Comparison of ENCODE assay signal across 2 cellular contexts in genomic region chr18:57981629-57982028, GRCh38.
A peak's percentile ranks its signal among the peaks of the same experiment; 100 is the strongest.
TF ChIP-seq lines count a peak whose summit lies in the region.

No MANE protein-coding gene starts in this region.

TF ChIP-seq in HEK293, 187 proteins besides CTCF, POLR2A, EP300 and RAD21 (continued from another document):
- no peak for TF ChIP-seq ZNF280D (tag by site-specific recombination; IDR thresholded peaks at IDR 0.05)
- no peak for TF ChIP-seq ZNF214 (tag by site-specific recombination; IDR thresholded peaks at IDR 0.05; ENCODE audit: borderline replicate concordance)
- no peak for TF ChIP-seq ZNF747 (tag by site-specific recombination; IDR thresholded peaks at IDR 0.05)
- TF ChIP-seq ZNF175 (tag by site-specific recombination; IDR thresholded peaks at IDR 0.05), result no peak
- no peak for TF ChIP-seq ZNF558 (tag by site-specific recombination; IDR thresholded peaks at IDR 0.05)
- no peak for TF ChIP-seq ZNF529 (tag by site-specific recombination; IDR thresholded peaks at IDR 0.05; ENCODE audit: insufficient replicate concordance)
- no peak for TF ChIP-seq KLF8 (tag by site-specific recombination; IDR thresholded peaks at IDR 0.05)
- peak; percentile 74 for TF ChIP-seq ZNF366 (tag by site-specific recombination; conservative IDR thresholded peaks at IDR 0.05)
- TF ChIP-seq, protein P1, sequence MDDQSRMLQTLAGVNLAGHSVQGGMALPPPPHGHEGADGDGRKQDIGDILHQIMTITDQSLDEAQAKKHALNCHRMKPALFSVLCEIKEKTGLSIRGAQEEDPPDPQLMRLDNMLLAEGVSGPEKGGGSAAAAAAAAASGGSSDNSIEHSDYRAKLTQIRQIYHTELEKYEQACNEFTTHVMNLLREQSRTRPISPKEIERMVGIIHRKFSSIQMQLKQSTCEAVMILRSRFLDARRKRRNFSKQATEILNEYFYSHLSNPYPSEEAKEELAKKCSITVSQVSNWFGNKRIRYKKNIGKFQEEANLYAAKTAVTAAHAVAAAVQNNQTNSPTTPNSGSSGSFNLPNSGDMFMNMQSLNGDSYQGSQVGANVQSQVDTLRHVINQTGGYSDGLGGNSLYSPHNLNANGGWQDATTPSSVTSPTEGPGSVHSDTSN (CRISPR knock-in tag; IDR thresholded peaks at IDR 0.05), result no peak
- no peak for TF ChIP-seq ZNF501 (tag by site-specific recombination; IDR thresholded peaks at IDR 0.05)
- no peak for TF ChIP-seq ZNF518A (tag by site-specific recombination; conservative IDR thresholded peaks at IDR 0.05; ENCODE audit: low read depth)
- no peak for TF ChIP-seq ZNF768 (tag by site-specific recombination; IDR thresholded peaks at IDR 0.05)
- TF ChIP-seq ZNF211 (tag by site-specific recombination; IDR thresholded peaks at IDR 0.05; ENCODE audit: low read depth), result no peak
- TF ChIP-seq ZNF423 (tag by site-specific recombination; IDR thresholded peaks at IDR 0.05), result no peak
- no peak for TF ChIP-seq ZNF23 (tag by site-specific recombination; IDR thresholded peaks at IDR 0.05; ENCODE audit: borderline replicate concordance)

TF ChIP-seq in WTC11, 78 proteins besides CTCF, POLR2A, EP300 and RAD21 (continued from another document):
- TF ChIP-seq ZNF512 (CRISPR knock-in tag; IDR thresholded peaks at IDR 0.05; ENCODE audit: borderline replicate concordance) (0 out of 2 replicates have a peak, but pooled peaks have one; percentile 74), ZBTB21 (CRISPR knock-in tag; IDR thresholded peaks at IDR 0.05; ENCODE audit: borderline replicate concordance) (no peak)
TF ChIP-seq in WTC11: peak in this region for 1.
